ENCODE assay signal across 23 cellular contexts in genomic region chr6:68895929-68896328, GRCh38.
"Had no signal": no experiment of that assay in that cellular context is flagged by ENCODE, and none has a peak within 500 bp of the region (broad histone marks: within the 10 kb centered on the region; RNA-seq: fewer than 3 reads in every experiment).

No MANE protein-coding gene starts in this region.

- H3K27me3 ChIP-seq: colonic mucosa, dorsolateral prefrontal cortex, esophagus muscularis mucosa, esophagus squamous epithelium, foreskin keratinocyte, gastrocnemius medialis, gastroesophageal sphincter, heart left ventricle had no signal

- DNase-seq: colonic mucosa; cortex of kidney; dermis blood vessel endothelial cell; dorsolateral prefrontal cortex; effector CD4-positive, alpha-beta T cell; effector CD8-positive, alpha-beta T cell; effector memory CD4-positive, alpha-beta T cell; effector memory CD8-positive, alpha-beta T cell; endodermal cell; erythroblast; esophagus squamous epithelium; foreskin fibroblast; foreskin keratinocyte; foreskin melanocyte; gastrocnemius medialis; glutamatergic neuron; head of caudate nucleus; heart left ventricle had no signal

- H3K4me1 ChIP-seq: colonic mucosa, esophagus squamous epithelium, foreskin keratinocyte, gastrocnemius medialis, gastroesophageal sphincter, heart left ventricle had no signal

- H3K4me3 ChIP-seq: colonic mucosa, coronary artery, dorsolateral prefrontal cortex, esophagus muscularis mucosa, esophagus squamous epithelium, gastrocnemius medialis, gastroesophageal sphincter, heart left ventricle had no signal

- H3K9me3 ChIP-seq: colonic mucosa, esophagus muscularis mucosa, esophagus squamous epithelium, gastrocnemius medialis, gastroesophageal sphincter, heart left ventricle had no signal

- ATAC-seq: effector memory CD8-positive, alpha-beta T cell; esophagus mucosa; foreskin keratinocyte; gastrocnemius medialis; gastroesophageal sphincter; heart left ventricle had no signal

- H3K36me3 ChIP-seq: colonic mucosa, esophagus muscularis mucosa, esophagus squamous epithelium, gastrocnemius medialis, gastroesophageal sphincter, heart left ventricle had no signal

- H3K27ac ChIP-seq: colonic mucosa, coronary artery, dorsolateral prefrontal cortex, epithelial cell of prostate, esophagus muscularis mucosa, esophagus squamous epithelium, foreskin keratinocyte, gastrocnemius medialis, gastroesophageal sphincter, heart left ventricle had no signal
